ENCODE assay signal across 27 cellular contexts in genomic region chr21:35106246-35106835, GRCh38. TPM values are rescaled to one million over a fixed set of nuclear protein-coding genes. Genes with fewer than 3 reads are reported as not detected.
DNase-seq lines count a peak whose midpoint lies in the region; ATAC-seq and TF ChIP-seq lines count a peak whose summit lies in the region.
"Had no signal": no experiment of that assay in that cellular context is flagged by ENCODE, and none has a peak within 500 bp of the region (broad histone marks: within the 10 kb centered on the region; RNA-seq: fewer than 3 reads in every experiment).

No MANE protein-coding gene starts in this region.

- H3K27me3 ChIP-seq in right cardiac atrium (ENCODE audit: control insufficient read depth, insufficient read depth) (no peaks in the 10 kb centered on the region), testis (no peaks in the 10 kb centered on the region)
- H3K27me3 ChIP-seq: SJSA1 had no signal

- no peak for TF ChIP-seq CTCF in testis (IDR thresholded peaks at IDR 0.05)

- H3K4me3 ChIP-seq in right cardiac atrium (ENCODE audit: low read length) (no peak overlapping the region), testis (no peak overlapping the region)
- H3K4me3 ChIP-seq: SJSA1, skin epidermis had no signal

- no peak overlapping the region for H3K27ac ChIP-seq in right cardiac atrium (ENCODE audit: low read length)
- H3K27ac ChIP-seq in testis, result no peak overlapping the region
- H3K27ac ChIP-seq: SJSA1, skin epidermis had no signal

- no peaks in the 10 kb centered on the region for H3K36me3 ChIP-seq in testis (ENCODE audit: low read depth, missing control alignments)
- H3K36me3 ChIP-seq: SJSA1 had no signal

- H3K4me1 ChIP-seq in right cardiac atrium (ENCODE audit: control insufficient read depth, insufficient read depth, low read length) (no peaks in the 10 kb centered on the region), testis (no peaks in the 10 kb centered on the region)
- H3K4me1 ChIP-seq: SJSA1 had no signal

- intact Hi-C loops in Right ventricle myocardium inferior (cut with DNase I) (no loop called here), cardiac septum (cut with DNase I) (loop anchor here (1.0 to 10.0 kb wide), 2 partner anchors 98 to 150 kb away; no protein-coding TSS in a partner anchor), right cardiac atrium (cut with DNase I) (no loop called here), testis (cut with DNase I; ENCODE audit: low total_unique reads) (no loop called here)

- no peak for DNase-seq in Right ventricle myocardium inferior (ENCODE audit: missing footprints)
- DNase-seq in cardiac septum (ENCODE audit: low spot score), result no peak
- peak; percentile 63 to 89 for DNase-seq in erythroblast (lab: John Stamatoyannopoulos, UW)
- DNase-seq in right cardiac atrium, result peak; percentile 60 to 73 (median 61)
- peak; percentile 84 for DNase-seq in testis
- no peak for DNase-seq in H4 (ENCODE audit: low spot score)
- no peak for DNase-seq in epidermal melanocyte (ENCODE audit: insufficient read length, low spot score)
- DNase-seq in activated gamma-delta T cell treated with Interleukin-2 at 50 U/mL for 16 hours, result no peak
- DNase-seq: activated CD4-positive, alpha-beta memory T cell treated with anti-CD3 and anti-CD28 coated beads, Interleukin-2, amount 10 ng/mL, durations not matched to agents 7 days and 5 days; activated CD4-positive, CD25-positive, alpha-beta regulatory T cell treated with anti-CD3 and anti-CD28 coated beads, Interleukin-2, amount 50 U/mL, for 72 hours; activated CD8-positive, alpha-beta memory T cell treated with anti-CD3 and anti-CD28 coated beads, Interleukin-2, amount 50 U/mL, for 4 hours; activated naive CD4-positive, alpha-beta T cell treated with anti-CD3 and anti-CD28 coated beads, Interleukin-2, amount 50 U/mL, for 16 hours; Calu3; DND-41; glutamatergic neuron; islet precursor cell; Kasumi-1; naive thymus-derived CD8-positive, alpha-beta T cell; NCI-H1417; NCI-H2029 treated with DMSO at 0.1 percent for 48 hours; NCI-H345; NCI-H748 treated with DMSO at 0.1 percent for 48 hours; stimulated activated naive CD4-positive, alpha-beta T cell treated with Interleukin-2 at 50 U/mL for 16 hours; T-helper 1 cell had no signal

- WGBS in right cardiac atrium, result 19% methylated on average over 11 of the region's 11 CpGs
- 59 to 72% methylated on average over 11 of the region's 11 CpGs for WGBS in testis, 2 donors

- H3K9me3 ChIP-seq in right cardiac atrium (ENCODE audit: control insufficient read depth, low read length) (no peaks in the 10 kb centered on the region), testis (no peaks in the 10 kb centered on the region)
- H3K9me3 ChIP-seq: SJSA1 had no signal

- peak; percentile 71 for ATAC-seq in Right ventricle myocardium inferior
- peak; percentile 92 to 96 for ATAC-seq in right cardiac atrium
- ATAC-seq: HepG2; naive thymus-derived CD8-positive, alpha-beta T cell had no signal

- TF ChIP-seq POLR2A in erythroblast (IDR thresholded peaks at IDR 0.05; ENCODE audit: low read length), result no peak
- no peak for TF ChIP-seq POLR2A in testis (IDR thresholded peaks at IDR 0.05)

RNA-seq across cellular contexts. Expression of gene RUNX1, which starts 57.2 kb away (rescaled TPM):
- total RNA-seq in Right ventricle myocardium inferior (1.8 TPM), cardiac septum (21.6 TPM), right cardiac atrium (10 to 100 TPM in 1 of 4 donors, 1 to 10 TPM in 3; 2.5 to 17.6 (median 5.0) TPM), testis (10 to 100 TPM; 24.3 to 28.7 TPM)
- polyA plus RNA-seq in right cardiac atrium (0.81 TPM), testis (ENCODE audit: insufficient read depth, low read depth, low replicate concordance) (11.1 TPM)
- 4.6 and 4.9 TPM in 2 replicates for total RNA-seq in H4 (2014; rRNA removed; shearing (Covaris generic))

Comparison
In these comparisons a context has a peak if more than half of its experiments do, and no peak if none do; other contexts are left out.
1. DNase-seq: peak in erythroblast (2 of 2), right cardiac atrium (3 of 3) and testis (single experiment); none in Right ventricle myocardium inferior (single experiment), cardiac septum (single experiment), H4 (single experiment), epidermal melanocyte (single experiment) and activated gamma-delta T cell treated with Interleukin-2 at 50 U/mL for 16 hours (single experiment).